In the genomic region with DNA sequence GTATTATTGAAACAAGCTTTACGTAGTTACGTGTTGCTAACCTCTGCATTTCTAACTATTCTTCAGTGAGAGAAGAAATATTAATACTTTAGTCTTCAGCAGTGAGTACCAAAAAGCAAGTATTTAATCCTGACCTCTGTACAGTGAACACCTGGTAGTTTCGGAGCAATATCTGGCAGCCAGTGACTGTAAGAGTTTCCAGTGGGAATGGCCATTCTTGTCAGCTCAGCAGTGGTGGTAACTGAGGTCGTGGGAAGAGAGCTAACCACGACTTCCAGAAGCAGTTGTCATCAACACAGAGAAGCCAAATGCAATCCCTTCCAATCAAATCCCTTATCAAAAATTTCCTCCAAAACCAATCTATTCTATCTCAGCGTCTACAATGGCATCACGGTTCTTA, we compare ENCODE assay signal across 23 cellular contexts.
"Had no signal": no experiment of that assay in that cellular context is flagged by ENCODE, and none has a peak within 500 bp of the region (broad histone marks: within the 10 kb centered on the region; RNA-seq: fewer than 3 reads in every experiment).

No MANE protein-coding gene starts in this region.

- H3K9me3 ChIP-seq: SJSA1 had no signal

- ATAC-seq: activated CD4-positive, CD25-positive, alpha-beta regulatory T cell treated with anti-CD3 and anti-CD28 coated beads, Interleukin-2, amount 50 U/mL, for 24 hours; activated CD8-positive, alpha-beta T cell treated with anti-CD3 and anti-CD28 coated beads for 36 hours; activated T-cell treated with anti-CD3 and anti-CD28 coated beads, Interleukin-2, amount 50 U/mL, for 72 hours; PC-3; SK-N-SH treated with all-trans-retinoic acid at 6 μM for 48 hours had no signal

- H3K4me2 ChIP-seq: KMS-11 had no signal

- H3K27me3 ChIP-seq: SJSA1 had no signal

- H3K27ac ChIP-seq: KMS-11, SJSA1 had no signal

- H3K9ac ChIP-seq: KMS-11 had no signal

- H3K4me1 ChIP-seq: SJSA1 had no signal

- DNase-seq: activated CD4-positive, alpha-beta T cell treated with anti-CD3 and anti-CD28 coated beads for 4 hours; activated CD8-positive, alpha-beta memory T cell treated with anti-CD3 and anti-CD28 coated beads, Interleukin-2, amount 50 U/mL, for 4 hours; activated CD8-positive, alpha-beta T cell treated with anti-CD3 and anti-CD28 coated beads for 36 hours; activated gamma-delta T cell treated with Interleukin-2 at 50 U/mL for 16 hours; activated naive CD4-positive, alpha-beta T cell treated with anti-CD3 and anti-CD28 coated beads, Interleukin-2, amount 10 ng/mL, durations not matched to agents 7 days and 5 days; activated naive CD8-positive, alpha-beta T cell treated with anti-CD3 and anti-CD28 coated beads for 36 hours; activated T-cell treated with anti-CD3 and anti-CD28 coated beads, Interleukin-2, amount 50 U/mL, for 72 hours; central memory CD4-positive, alpha-beta T cell; NCI-H1105 treated with DMSO at 0.1 percent for 48 hours; NCI-H146; NCI-H187 treated with DMSO at 0.1 percent for 48 hours; NCI-H2081 treated with DMSO at 0.1 percent for 48 hours; NCI-H446 treated with DMSO at 0.1 percent for 48 hours; NCI-H526; NCI-H774; NK-92 treated with Interleukin-12 subunit alpha and Interleukin-12 subunit beta, amount 100 ng/mL, for 24 hours; PC-3; SHP77; SW 1271 had no signal

- H3K4me3 ChIP-seq: SJSA1 had no signal

- H3K36me3 ChIP-seq: SJSA1 had no signal
